Comparison of ENCODE assay signal across 1 cellular context in genomic region chr9:126886194-126886830, GRCh38.
A peak's percentile ranks its signal among the peaks of the same experiment; 100 is the strongest.
TF ChIP-seq lines count a peak whose summit lies in the region.

No MANE protein-coding gene starts in this region.

TF ChIP-seq in HepG2, 621 proteins besides CTCF, POLR2A, EP300 and RAD21:
- TF ChIP-seq AGO2 (optimal IDR thresholded peaks at IDR 0.05; ENCODE audit: low read depth, low read length), result peak; percentile 47
- no peak for TF ChIP-seq ZBTB21 (CRISPR knock-in tag; IDR thresholded peaks at IDR 0.05)
- TF ChIP-seq GATA4 (IDR thresholded peaks at IDR 0.05; ENCODE audit: borderline replicate concordance, low read depth), result no peak
- TF ChIP-seq PHB2 (IDR thresholded peaks at IDR 0.05; ENCODE audit: partially characterized antibody), result no peak
- TF ChIP-seq, protein P1, sequence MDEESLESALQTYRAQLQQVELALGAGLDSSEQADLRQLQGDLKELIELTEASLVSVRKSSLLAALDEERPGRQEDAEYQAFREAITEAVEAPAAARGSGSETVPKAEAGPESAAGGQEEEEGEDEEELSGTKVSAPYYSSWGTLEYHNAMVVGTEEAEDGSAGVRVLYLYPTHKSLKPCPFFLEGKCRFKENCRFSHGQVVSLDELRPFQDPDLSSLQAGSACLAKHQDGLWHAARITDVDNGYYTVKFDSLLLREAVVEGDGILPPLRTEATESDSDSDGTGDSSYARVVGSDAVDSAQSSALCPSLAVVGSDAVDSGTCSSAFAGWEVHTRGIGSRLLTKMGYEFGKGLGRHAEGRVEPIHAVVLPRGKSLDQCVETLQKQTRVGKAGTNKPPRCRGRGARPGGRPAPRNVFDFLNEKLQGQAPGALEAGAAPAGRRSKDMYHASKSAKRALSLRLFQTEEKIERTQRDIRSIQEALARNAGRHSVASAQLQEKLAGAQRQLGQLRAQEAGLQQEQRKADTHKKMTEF (CRISPR knock-in tag; IDR thresholded peaks at IDR 0.05), result no peak
